In the genomic region with DNA sequence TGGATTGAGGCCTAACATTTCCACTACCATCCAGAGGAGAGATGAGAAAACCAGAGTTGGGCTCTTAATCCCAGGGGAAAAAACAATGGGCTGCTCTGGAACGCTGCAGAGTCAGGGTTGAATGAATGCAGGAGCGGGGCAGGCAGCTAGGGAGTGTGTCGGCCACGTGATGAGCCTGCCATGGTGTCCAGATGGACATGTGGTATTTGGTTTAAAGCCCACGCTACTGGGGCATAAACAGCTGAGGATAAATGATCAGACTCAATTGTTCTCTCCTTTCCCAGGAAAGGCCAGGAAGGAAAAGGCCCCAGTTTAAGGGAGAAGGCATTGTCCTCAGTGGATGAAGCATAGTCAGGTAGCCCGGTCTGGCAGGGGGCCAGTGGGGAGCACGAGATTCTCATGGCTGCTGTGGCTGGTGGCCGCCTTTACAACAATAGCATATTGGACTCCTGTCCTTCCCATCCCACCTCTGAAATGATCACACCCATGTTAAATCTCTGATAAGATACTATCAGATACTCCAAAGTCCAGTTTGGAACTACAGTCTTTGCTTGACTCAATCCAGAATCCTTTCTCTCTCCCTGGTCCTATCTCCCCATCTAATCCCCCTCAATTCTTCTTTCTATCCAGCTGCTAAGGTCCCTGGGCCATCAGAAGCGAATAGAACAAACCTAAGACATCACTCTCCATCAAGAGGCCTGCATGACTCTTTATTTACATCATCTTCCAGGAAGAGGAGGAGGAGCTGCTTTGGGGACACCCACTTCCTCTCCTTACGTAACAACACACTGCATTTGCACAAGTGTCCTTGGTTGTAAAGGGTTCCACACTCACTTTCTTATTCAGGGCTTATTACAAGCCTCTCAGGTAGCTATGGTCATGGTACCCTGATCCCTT, we compare ENCODE assay signal across 9 cellular contexts. TPM values are rescaled to one million over a fixed set of nuclear protein-coding genes. Genes with fewer than 3 reads are reported as not detected.
DNase-seq lines count a peak whose midpoint lies in the region; ATAC-seq and TF ChIP-seq lines count a peak whose summit lies in the region.
"Had no signal": no experiment of that assay in that cellular context is flagged by ENCODE, and none has a peak within 500 bp of the region (broad histone marks: within the 10 kb centered on the region; RNA-seq: fewer than 3 reads in every experiment).

No MANE protein-coding gene starts in this region.

- H3K4me3 Mint-ChIP-seq in activated naive CD8-positive, alpha-beta T cell treated with anti-CD3 and anti-CD28 coated beads, Interleukin-2, amount 10 ng/mL, durations not matched to agents 7 days and 5 days, result peak overlapping the region; percentile 38

- H4K20me1 ChIP-seq in PC-9 (ENCODE audit: insufficient read depth), result no peaks in the 10 kb centered on the region

- H2AFZ ChIP-seq in PC-9, result no peak overlapping the region

- H3F3A ChIP-seq in PC-9 (ENCODE audit: insufficient read depth, low read depth), result no peaks in the 10 kb centered on the region

- H3K27me3 ChIP-seq in PC-9 (ENCODE audit: insufficient read depth, low read depth), result no peaks in the 10 kb centered on the region

- H3K79me2 ChIP-seq in PC-9 (ENCODE audit: low read depth), result no peaks in the 10 kb centered on the region

- H3K4me2 ChIP-seq in PC-9, result no peak overlapping the region

- in situ Hi-C loops in KBM-7 (cut with MboI; ENCODE audit: low pct_unique_long_range_greater_than_20kb, low sequenced_read_pairs), result no loop called here

- CTCF ChIA-PET in PC-9 (lab: Charles Lee), result no interaction called here

- H3K36me3 ChIP-seq in PC-9 (ENCODE audit: low read depth), result no peaks in the 10 kb centered on the region

- peak; percentile 85 for ATAC-seq in activated naive CD8-positive, alpha-beta T cell treated with anti-CD3 and anti-CD28 coated beads, Interleukin-2, amount 10 ng/mL, durations not matched to agents 7 days and 5 days (ENCODE audit: low read depth)
- no peak for ATAC-seq in GM19452 (IDR thresholded peaks at IDR 0.05; ENCODE audit: unreplicated experiment)

- H3K36me3 Mint-ChIP-seq in activated naive CD8-positive, alpha-beta T cell treated with anti-CD3 and anti-CD28 coated beads, Interleukin-2, amount 10 ng/mL, durations not matched to agents 7 days and 5 days, result peaks cover 1% of the 10 kb centered on the region
- H3K36me3 Mint-ChIP-seq: IgD-negative memory B cell had no signal

- H3K9me3 Mint-ChIP-seq in activated naive CD8-positive, alpha-beta T cell treated with anti-CD3 and anti-CD28 coated beads, Interleukin-2, amount 10 ng/mL, durations not matched to agents 7 days and 5 days, result no peaks in the 10 kb centered on the region
- H3K9me3 Mint-ChIP-seq: IgD-negative memory B cell had no signal

- no peaks in the 10 kb centered on the region for H3K9me2 ChIP-seq in PC-9 (ENCODE audit: insufficient read depth)

- intact Hi-C loops in PC-9 (cut with micrococcal nuclease; ENCODE audit: unreplicated experiment), result no loop called here

- no peaks in the 10 kb centered on the region for H3K27me3 Mint-ChIP-seq in activated naive CD8-positive, alpha-beta T cell treated with anti-CD3 and anti-CD28 coated beads, Interleukin-2, amount 10 ng/mL, durations not matched to agents 7 days and 5 days

- H3K4me1 Mint-ChIP-seq in activated naive CD8-positive, alpha-beta T cell treated with anti-CD3 and anti-CD28 coated beads, Interleukin-2, amount 10 ng/mL, durations not matched to agents 7 days and 5 days, result peaks cover 22% of the 10 kb centered on the region

- no TSS peak for BruUV-seq in PC-9 (replicated peaks; lab: Mats Ljungman, UMichigan)

- POLR2A ChIA-PET in activated naive CD8-positive, alpha-beta T cell treated with anti-CD3 and anti-CD28 coated beads, Interleukin-2, amount 10 ng/mL, durations not matched to agents 7 days and 5 days (lab: Charles Lee), result no interaction called here
- POLR2A ChIA-PET in PC-9 (lab: Charles Lee; ENCODE audit: unreplicated experiment), result no interaction called here

- TF ChIP-seq CTCF in PC-9 (conservative IDR thresholded peaks at IDR 0.05), result no peak

- peak; percentile 90 to 94 for DNase-seq in AML-193 (lab: John Stamatoyannopoulos, UW)
- peak; percentile 63 for DNase-seq in KBM-7
- DNase-seq in activated naive CD8-positive, alpha-beta T cell treated with anti-CD3 and anti-CD28 coated beads, Interleukin-2, amount 10 ng/mL, durations not matched to agents 7 days and 5 days, result no peak
- peak; percentile 94 to 97 for DNase-seq in lung microvascular endothelial cell (ENCODE audit: low read depth in 2 of 2)
- DNase-seq in HuH-7.5 (ENCODE audit: low spot score), result no peak
- DNase-seq in PC-9, result no peak
- no peak for DNase-seq in HUDEP-2 (lab: John Stamatoyannopoulos, UW; ENCODE audit: unreplicated experiment in 76 of 76)

- no peak overlapping the region for H3K27ac ChIP-seq in PC-9

- peak overlapping the region; percentile 84 for H3K27ac Mint-ChIP-seq in activated naive CD8-positive, alpha-beta T cell treated with anti-CD3 and anti-CD28 coated beads, Interleukin-2, amount 10 ng/mL, durations not matched to agents 7 days and 5 days
- H3K27ac Mint-ChIP-seq: IgD-negative memory B cell had no signal

- H3K9me3 ChIP-seq in PC-9 (ENCODE audit: insufficient read depth, low read depth), result no peaks in the 10 kb centered on the region

- H3K4me1 ChIP-seq in PC-9 (replicated peaks; ENCODE audit: insufficient read depth), result peaks cover 12% of the 10 kb centered on the region

- no peak overlapping the region for H3K4me3 ChIP-seq in PC-9

RNA-seq across cellular contexts. Expression of gene CA4, which starts 20.4 kb away (rescaled TPM):
- total RNA-seq in activated naive CD8-positive, alpha-beta T cell treated with anti-CD3 and anti-CD28 coated beads, Interleukin-2, amount 10 ng/mL, durations not matched to agents 7 days and 5 days, result not detected
- total RNA-seq in lung microvascular endothelial cell, result 2.0 and 8.5 TPM in 2 replicates
- total RNA-seq in PC-9 (2021), result not detected in 2 replicates

Comparison
In these comparisons a context has a peak if more than half of its experiments do, and no peak if none do; other contexts are left out.
1. DNase-seq: peak in AML-193 (2 of 2), KBM-7 (single experiment) and lung microvascular endothelial cell (2 of 2); none in activated naive CD8-positive, alpha-beta T cell treated with anti-CD3 and anti-CD28 coated beads, Interleukin-2, amount 10 ng/mL, durations not matched to agents 7 days and 5 days (single experiment), HuH-7.5 (single experiment), PC-9 (0 of 2) and HUDEP-2 (0 of 76).